In genomic region chr14:75615200-75615599, GRCh38 we compare ENCODE assay signal across 1 cellular context.
TF ChIP-seq lines count a peak whose summit lies in the region.

No MANE protein-coding gene starts in this region.

TF ChIP-seq in HepG2, 621 proteins besides CTCF, POLR2A, EP300 and RAD21:
- no peak for TF ChIP-seq ZBTB49 (CRISPR knock-in tag; IDR thresholded peaks at IDR 0.05; ENCODE audit: borderline replicate concordance)
- TF ChIP-seq ZNF138 (CRISPR knock-in tag; IDR thresholded peaks at IDR 0.05; ENCODE audit: low read depth): no peak
- TF ChIP-seq HNRNPL (IDR thresholded peaks at IDR 0.05; ENCODE audit: low read depth, low read length): no peak
- no peak for TF ChIP-seq ZNF678 (CRISPR knock-in tag; IDR thresholded peaks at IDR 0.05)
- TF ChIP-seq TBX2 (CRISPR knock-in tag; IDR thresholded peaks at IDR 0.05; ENCODE audit: borderline replicate concordance): no peak
- no peak for TF ChIP-seq TRAFD1 (CRISPR knock-in tag; IDR thresholded peaks at IDR 0.05; ENCODE audit: borderline replicate concordance)
- no peak for TF ChIP-seq RFXAP (CRISPR knock-in tag; IDR thresholded peaks at IDR 0.05; ENCODE audit: borderline replicate concordance)
- TF ChIP-seq ZNF225 (CRISPR knock-in tag; IDR thresholded peaks at IDR 0.05): no peak
TF ChIP-seq in HepG2: peak in this region for 0.
